In genomic region chr20:1171461-1172093, GRCh38 we compare ENCODE assay signal across 1 cellular context.
TF ChIP-seq lines count a peak whose summit lies in the region.

No MANE protein-coding gene starts in this region.

TF ChIP-seq in H1, 55 proteins besides CTCF, POLR2A, EP300 and RAD21:
- TF ChIP-seq SIN3A (conservative IDR thresholded peaks at IDR 0.05 in 1 of 2, IDR thresholded peaks at IDR 0.05 in 1 of 2; ENCODE audit: low read depth in 1 of 2, low read length in 2 of 2) (peak; percentile 40 to 82; a peak in 2 of 4 replicates), KDM4A (IDR thresholded peaks at IDR 0.05; ENCODE audit: low read depth, low read length, severe bottlenecking) (no peak), KDM5A (IDR thresholded peaks at IDR 0.05; ENCODE audit: low read length) (no peak)
- TF ChIP-seq, protein P1, sequence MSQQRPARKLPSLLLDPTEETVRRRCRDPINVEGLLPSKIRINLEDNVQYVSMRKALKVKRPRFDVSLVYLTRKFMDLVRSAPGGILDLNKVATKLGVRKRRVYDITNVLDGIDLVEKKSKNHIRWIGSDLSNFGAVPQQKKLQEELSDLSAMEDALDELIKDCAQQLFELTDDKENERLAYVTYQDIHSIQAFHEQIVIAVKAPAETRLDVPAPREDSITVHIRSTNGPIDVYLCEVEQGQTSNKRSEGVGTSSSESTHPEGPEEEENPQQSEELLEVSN (IDR thresholded peaks at IDR 0.05): no peak
TF ChIP-seq in H1: peak in this region for 1.
